In genomic region chr3:119778811-119779210, GRCh38 we compare ENCODE assay signal across 24 cellular contexts. TPM values are rescaled to one million over a fixed set of nuclear protein-coding genes. Genes with fewer than 3 reads are reported as not detected.
"Had no signal": no experiment of that assay in that cellular context is flagged by ENCODE, and none has a peak within 500 bp of the region (broad histone marks: within the 10 kb centered on the region; RNA-seq: fewer than 3 reads in every experiment).

No MANE protein-coding gene starts in this region.

- H3K4me3 ChIP-seq: dorsolateral prefrontal cortex, heart left ventricle, right atrium auricular region, sigmoid colon, smooth muscle cell, tibial artery, upper lobe of left lung, uterus had no signal

- H3K4me2 ChIP-seq: smooth muscle cell had no signal

- ATAC-seq: heart left ventricle, left colon, natural killer cell had no signal

- H3K4me3 Mint-ChIP-seq: natural killer cell, neural crest cell had no signal

- DNase-seq: cortex of kidney; dorsolateral prefrontal cortex; effector CD8-positive, alpha-beta T cell; foreskin melanocyte; heart left ventricle; hippocampal formation; left colon; mesendoderm; natural killer cell; posterior cingulate gyrus; sigmoid colon; stimulated activated CD4-positive, alpha-beta T cell treated with anti-CD3 and anti-CD28 coated beads, Interleukin-2, amount 100 ng/mL, for 48 hours; stimulated activated naive CD4-positive, alpha-beta T cell treated with Interleukin-2 at 50 U/mL for 16 hours; tibial artery; upper lobe of left lung; uterus had no signal

- H3K36me3 ChIP-seq: heart left ventricle, right atrium auricular region, sigmoid colon, tibial artery, upper lobe of left lung, uterus had no signal

- H3K4me1 ChIP-seq: right atrium auricular region, sigmoid colon, tibial artery, upper lobe of left lung, uterus had no signal

- H3K27me3 ChIP-seq: dorsolateral prefrontal cortex, heart left ventricle, right atrium auricular region, sigmoid colon, tibial artery, upper lobe of left lung, uterus had no signal

- H3K36me3 Mint-ChIP-seq: natural killer cell had no signal

- H3K27ac Mint-ChIP-seq: natural killer cell had no signal

- H3K9me3 ChIP-seq: sigmoid colon, uterus had no signal

- H3K4me1 Mint-ChIP-seq: natural killer cell had no signal

- H3K27ac ChIP-seq: dorsolateral prefrontal cortex, heart left ventricle, right atrium auricular region, sigmoid colon, tibial artery, upper lobe of left lung, uterus had no signal

RNA-seq across cellular contexts. Expression of gene NR1I2, which starts 3.1 kb away (rescaled TPM):
- total RNA-seq: glomerular endothelial cell, lung microvascular endothelial cell, mononuclear cell, osteocyte, pulmonary artery endothelial cell, smooth muscle cell had no signal
- polyA plus RNA-seq: smooth muscle cell had no signal
